ENCODE assay signal across 12 cellular contexts in genomic region chr11:118175031-118175531, GRCh38. TPM values are rescaled to one million over a fixed set of nuclear protein-coding genes. Genes with fewer than 3 reads are reported as not detected.
DNase-seq lines count a peak whose midpoint lies in the region; ATAC-seq lines count a peak whose summit lies in the region.
"Had no signal": no experiment of that assay in that cellular context is flagged by ENCODE, and none has a peak within 500 bp of the region (broad histone marks: within the 10 kb centered on the region; RNA-seq: fewer than 3 reads in every experiment).

No MANE protein-coding gene starts in this region.

- no CpG with 5 or more reads among the region's 7 CpGs for WGBS in mesendoderm (ENCODE audit: extremely low coverage, insufficient coverage, low lambda C conversion rate)

- no peaks in the 10 kb centered on the region for H3K36me3 Mint-ChIP-seq in T-cell

- CTCF ChIA-PET in T-cell (lab: Charles Lee) = no interaction called here

- no peak overlapping the region for H3K9ac ChIP-seq in BLaER1 treated with 17β-estradiol and CSF1 and Interleukin-3, amounts not matched to agents 10 nM and 100 nM
- H3K9ac ChIP-seq in mesendoderm (ENCODE audit: low read length) = no peak overlapping the region

- H3K56ac ChIP-seq in mesendoderm (ENCODE audit: low read length) = no peak overlapping the region

- no peaks in the 10 kb centered on the region for H3K9me3 ChIP-seq in BLaER1 treated with 17β-estradiol and CSF1 and Interleukin-3, amounts not matched to agents 10 nM and 100 nM (replicated peaks in 1 of 11)

- DNase-seq in NCI-H2107 (lab: John Stamatoyannopoulos, UW) (peak; percentile 10), mesendoderm (peak; percentile 78), T-cell (no peak)
- DNase-seq in activated CD8-positive, alpha-beta memory T cell treated with anti-CD3 and anti-CD28 coated beads, Interleukin-2, amount 50 U/mL, for 48 hours = no peak
- DNase-seq: GOT3; left colon; NCI-H446 treated with DMSO at 0.1 percent for 48 hours; stimulated activated CD4-positive, alpha-beta T cell treated with anti-CD3 and anti-CD28 coated beads, Interleukin-12 subunit alpha, Interleukin-12 subunit beta, amount 100 ng/mL, for 4 hours had no signal

- H3K4me3 ChIP-seq in BLaER1 treated with 17β-estradiol and CSF1 and Interleukin-3, amounts not matched to agents 10 nM and 100 nM = no peak overlapping the region
- H3K4me3 ChIP-seq in mesendoderm (ENCODE audit: low read length) = no peak overlapping the region

- no peak overlapping the region for H2BK5ac ChIP-seq in mesendoderm (ENCODE audit: low read length)

- peaks cover 12 to 26% (median 20%) of the 10 kb centered on the region in 10 experiments for H3K4me1 ChIP-seq in BLaER1 treated with 17β-estradiol and CSF1 and Interleukin-3, amounts not matched to agents 10 nM and 100 nM
- peaks cover 4% of the 10 kb centered on the region for H3K4me1 ChIP-seq in mesendoderm (ENCODE audit: control insufficient read depth, low read depth, low read length)

- H2BK120ac ChIP-seq in mesendoderm (ENCODE audit: low read depth, low read length) = no peak overlapping the region

- H4K8ac ChIP-seq in mesendoderm (ENCODE audit: low read depth, low read length) = no peak overlapping the region

- peak overlapping the region in 7 of 11 experiments; percentile 16 to 80 (median 64); a peak in 7 of 22 replicates for H3K4me2 ChIP-seq in BLaER1 treated with 17β-estradiol and CSF1 and Interleukin-3, amounts not matched to agents 10 nM and 100 nM
- H3K4me2 ChIP-seq in mesendoderm (ENCODE audit: low read length) = no peak overlapping the region

- H3K27me3 ChIP-seq in BLaER1 treated with 17β-estradiol and CSF1 and Interleukin-3, amounts not matched to agents 10 nM and 100 nM = no peaks in the 10 kb centered on the region
- H3K27me3 ChIP-seq in mesendoderm (ENCODE audit: insufficient read depth, low read length, poor library complexity) = peaks cover 17% of the 10 kb centered on the region

- no peak overlapping the region for H3K4me3 Mint-ChIP-seq in T-cell

- H4K20me1 ChIP-seq in BLaER1 treated with 17β-estradiol and CSF1 and Interleukin-3, amounts not matched to agents 10 nM and 100 nM = no peaks in the 10 kb centered on the region; a peak in 1 of 22 replicates

- no peak overlapping the region for H4K5ac ChIP-seq in mesendoderm (ENCODE audit: low read length)

- no peak overlapping the region for H3K27ac ChIP-seq in BLaER1 treated with 17β-estradiol and CSF1 and Interleukin-3, amounts not matched to agents 10 nM and 100 nM
- no peak overlapping the region for H3K27ac ChIP-seq in mesendoderm (ENCODE audit: low read depth, low read length)

- H2AK5ac ChIP-seq in mesendoderm (ENCODE audit: low read length) = no peak overlapping the region

- no peak overlapping the region for H2BK15ac ChIP-seq in mesendoderm (replicated peaks; ENCODE audit: low read depth)

- ATAC-seq in esophagus mucosa (peak; percentile 39), GM18861 (IDR thresholded peaks at IDR 0.05; ENCODE audit: unreplicated experiment) (no peak), HG03520 (IDR thresholded peaks at IDR 0.05; ENCODE audit: unreplicated experiment) (no peak), T-cell (replicated peaks in 1 of 4) (no peak)
- ATAC-seq: left colon had no signal

- peaks cover 0 to 2% (median 2%) of the 10 kb centered on the region in 3 donors for H3K4me1 Mint-ChIP-seq in T-cell

- no peaks in the 10 kb centered on the region for H3K36me3 ChIP-seq in BLaER1 treated with 17β-estradiol and CSF1 and Interleukin-3, amounts not matched to agents 10 nM and 100 nM
- no peaks in the 10 kb centered on the region for H3K36me3 ChIP-seq in mesendoderm (ENCODE audit: control insufficient read depth, insufficient read depth, low read length)

- no peaks in the 10 kb centered on the region for H3K79me1 ChIP-seq in mesendoderm (ENCODE audit: low read length)

- no peak overlapping the region for H3K4ac ChIP-seq in mesendoderm (ENCODE audit: low read depth, low read length)

- no peaks in the 10 kb centered on the region for H3K79me2 ChIP-seq in mesendoderm (ENCODE audit: control insufficient read depth, insufficient read depth, low read length)

- peaks cover 13 to 15% of the 10 kb centered on the region in 2 donors for H3K27me3 Mint-ChIP-seq in T-cell

- H3K27ac Mint-ChIP-seq in T-cell = no peak overlapping the region

- H3K23ac ChIP-seq in mesendoderm (ENCODE audit: low read length) = no peak overlapping the region

- H3K9me3 Mint-ChIP-seq in T-cell = no peaks in the 10 kb centered on the region

- POLR2A ChIA-PET in T-cell (lab: Charles Lee) = no interaction called here

- no peak overlapping the region for H3K18ac ChIP-seq in mesendoderm (ENCODE audit: low read length)

RNA-seq across cellular contexts. Expression of gene SCN2B, which starts 1.4 kb away (rescaled TPM):
- 0.32 TPM for total RNA-seq in esophagus mucosa
- 0.01 TPM for polyA plus RNA-seq in mesendoderm (2013, experiment 1 of 2)
- polyA plus RNA-seq in mesendoderm (2013, experiment 2 of 2) = 0.01 TPM
- under 1 TPM in 1 of 5 donors, not detected in 4; 0.06 TPM for total RNA-seq in T-cell

RNA-seq across cellular contexts. Expression of gene SCN4B, which starts 22.5 kb away (rescaled TPM):
- total RNA-seq in esophagus mucosa = 2.5 TPM
- polyA plus RNA-seq in mesendoderm (2013, experiment 1 of 2) = 0.04 TPM
- polyA plus RNA-seq in mesendoderm (2013, experiment 2 of 2) = 0.04 TPM
- under 1 TPM in 2 of 5 donors, not detected in 3; 0.09 to 0.20 TPM for total RNA-seq in T-cell

RNA-seq across cellular contexts. Expression of gene JAML, which starts 49.7 kb away (rescaled TPM):
- 2.7 TPM for total RNA-seq in esophagus mucosa
- 0.14 TPM for polyA plus RNA-seq in mesendoderm (2013, experiment 1 of 2)
- polyA plus RNA-seq in mesendoderm (2013, experiment 2 of 2) = 0.20 TPM
- total RNA-seq in T-cell = 100 to 1,000 TPM in 2 of 5 donors, 10 to 100 TPM in 3; 60.8 to 165 (median 95.8) TPM

Comparison
In these comparisons a context has a peak if more than half of its experiments do, and no peak if none do; other contexts are left out.
1. DNase-seq: peak in NCI-H2107 (single experiment) and mesendoderm (single experiment); none in T-cell (0 of 34) and activated CD8-positive, alpha-beta memory T cell treated with anti-CD3 and anti-CD28 coated beads, Interleukin-2, amount 50 U/mL, for 48 hours (single experiment).
2. RNA of gene JAML, which starts 49.7 kb away (total RNA-seq): 60.8 to 165 TPM in T-cell; 2.7 TPM in esophagus mucosa (single experiment); every median in the first group is over 10 times any median in the second.